2 cellular contexts compared by ENCODE assay signal in the genomic region with DNA sequence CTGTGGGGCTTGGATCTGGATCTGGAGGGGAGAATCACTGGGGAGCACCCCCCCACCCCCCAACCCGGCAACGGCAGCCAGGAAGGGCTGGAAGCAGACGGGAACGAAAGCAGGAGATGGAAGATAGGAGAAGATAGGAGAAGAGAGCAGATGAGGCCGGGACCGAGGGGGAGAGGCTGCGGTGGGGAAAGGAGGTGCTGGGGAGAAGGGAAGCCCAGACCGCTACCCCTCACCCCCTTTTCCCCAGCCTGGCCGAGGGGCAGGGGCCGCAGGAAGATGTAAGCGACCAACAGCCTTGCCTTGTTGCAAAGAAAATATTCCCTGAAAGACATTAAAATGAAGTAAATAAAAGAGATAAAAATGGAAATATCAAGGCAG.
TF ChIP-seq lines count a peak whose summit lies in the region.

No MANE protein-coding gene starts in this region.

TF ChIP-seq in GM12878, 131 proteins besides CTCF, POLR2A, EP300 and RAD21:
- TF ChIP-seq SMAD5 (IDR thresholded peaks at IDR 0.05; ENCODE audit: low read depth): no peak
- no peak for TF ChIP-seq MEF2B (IDR thresholded peaks at IDR 0.05; ENCODE audit: partially characterized antibody, poor library complexity, severe bottlenecking)
- TF ChIP-seq, protein P1, sequence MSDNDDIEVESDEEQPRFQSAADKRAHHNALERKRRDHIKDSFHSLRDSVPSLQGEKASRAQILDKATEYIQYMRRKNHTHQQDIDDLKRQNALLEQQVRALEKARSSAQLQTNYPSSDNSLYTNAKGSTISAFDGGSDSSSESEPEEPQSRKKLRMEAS (IDR thresholded peaks at IDR 0.05; ENCODE audit: low read depth, low read length): no peak
- TF ChIP-seq KLF5 (IDR thresholded peaks at IDR 0.05; ENCODE audit: partially characterized antibody): no peak
- no peak for TF ChIP-seq BACH1 (IDR thresholded peaks at IDR 0.05; ENCODE audit: borderline replicate concordance)
- no peak for TF ChIP-seq TARDBP (IDR thresholded peaks at IDR 0.05; ENCODE audit: borderline replicate concordance)
- no peak for TF ChIP-seq BCL11A (IDR thresholded peaks at IDR 0.05; ENCODE audit: low read depth, low read length)
- TF ChIP-seq MYC (IDR thresholded peaks at IDR 0.05; ENCODE audit: insufficient read depth, insufficient read length, insufficient replicate concordance, low read length, severe bottlenecking): no peak
- TF ChIP-seq, protein P2, sequence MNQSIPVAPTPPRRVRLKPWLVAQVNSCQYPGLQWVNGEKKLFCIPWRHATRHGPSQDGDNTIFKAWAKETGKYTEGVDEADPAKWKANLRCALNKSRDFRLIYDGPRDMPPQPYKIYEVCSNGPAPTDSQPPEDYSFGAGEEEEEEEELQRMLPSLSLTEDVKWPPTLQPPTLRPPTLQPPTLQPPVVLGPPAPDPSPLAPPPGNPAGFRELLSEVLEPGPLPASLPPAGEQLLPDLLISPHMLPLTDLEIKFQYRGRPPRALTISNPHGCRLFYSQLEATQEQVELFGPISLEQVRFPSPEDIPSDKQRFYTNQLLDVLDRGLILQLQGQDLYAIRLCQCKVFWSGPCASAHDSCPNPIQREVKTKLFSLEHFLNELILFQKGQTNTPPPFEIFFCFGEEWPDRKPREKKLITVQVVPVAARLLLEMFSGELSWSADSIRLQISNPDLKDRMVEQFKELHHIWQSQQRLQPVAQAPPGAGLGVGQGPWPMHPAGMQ (IDR thresholded peaks at IDR 0.05; ENCODE audit: borderline replicate concordance): no peak
- no peak for TF ChIP-seq FOXK2 (IDR thresholded peaks at IDR 0.05)
- no peak for TF ChIP-seq NR2C1 (IDR thresholded peaks at IDR 0.05)
- TF ChIP-seq, protein P3, sequence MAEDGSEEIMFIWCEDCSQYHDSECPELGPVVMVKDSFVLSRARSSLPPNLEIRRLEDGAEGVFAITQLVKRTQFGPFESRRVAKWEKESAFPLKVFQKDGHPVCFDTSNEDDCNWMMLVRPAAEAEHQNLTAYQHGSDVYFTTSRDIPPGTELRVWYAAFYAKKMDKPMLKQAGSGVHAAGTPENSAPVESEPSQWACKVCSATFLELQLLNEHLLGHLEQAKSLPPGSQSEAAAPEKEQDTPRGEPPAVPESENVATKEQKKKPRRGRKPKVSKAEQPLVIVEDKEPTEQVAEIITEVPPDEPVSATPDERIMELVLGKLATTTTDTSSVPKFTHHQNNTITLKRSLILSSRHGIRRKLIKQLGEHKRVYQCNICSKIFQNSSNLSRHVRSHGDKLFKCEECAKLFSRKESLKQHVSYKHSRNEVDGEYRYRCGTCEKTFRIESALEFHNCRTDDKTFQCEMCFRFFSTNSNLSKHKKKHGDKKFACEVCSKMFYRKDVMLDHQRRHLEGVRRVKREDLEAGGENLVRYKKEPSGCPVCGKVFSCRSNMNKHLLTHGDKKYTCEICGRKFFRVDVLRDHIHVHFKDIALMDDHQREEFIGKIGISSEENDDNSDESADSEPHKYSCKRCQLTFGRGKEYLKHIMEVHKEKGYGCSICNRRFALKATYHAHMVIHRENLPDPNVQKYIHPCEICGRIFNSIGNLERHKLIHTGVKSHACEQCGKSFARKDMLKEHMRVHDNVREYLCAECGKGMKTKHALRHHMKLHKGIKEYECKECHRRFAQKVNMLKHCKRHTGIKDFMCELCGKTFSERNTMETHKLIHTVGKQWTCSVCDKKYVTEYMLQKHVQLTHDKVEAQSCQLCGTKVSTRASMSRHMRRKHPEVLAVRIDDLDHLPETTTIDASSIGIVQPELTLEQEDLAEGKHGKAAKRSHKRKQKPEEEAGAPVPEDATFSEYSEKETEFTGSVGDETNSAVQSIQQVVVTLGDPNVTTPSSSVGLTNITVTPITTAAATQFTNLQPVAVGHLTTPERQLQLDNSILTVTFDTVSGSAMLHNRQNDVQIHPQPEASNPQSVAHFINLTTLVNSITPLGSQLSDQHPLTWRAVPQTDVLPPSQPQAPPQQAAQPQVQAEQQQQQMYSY (CRISPR knock-in tag; IDR thresholded peaks at IDR 0.05): no peak
- TF ChIP-seq SMARCA5 (IDR thresholded peaks at IDR 0.05): no peak
- no peak for TF ChIP-seq ZNF384 (IDR thresholded peaks at IDR 0.05; ENCODE audit: borderline replicate concordance, low read depth, low read length)
- no peak for TF ChIP-seq ZNF622 (IDR thresholded peaks at IDR 0.05)
- no peak for TF ChIP-seq JUNB (IDR thresholded peaks at IDR 0.05)
TF ChIP-seq in GM12878: peak in this region for 0.

TF ChIP-seq in HepG2, 621 proteins besides CTCF, POLR2A, EP300 and RAD21:
- TF ChIP-seq PITX1 (CRISPR knock-in tag; IDR thresholded peaks at IDR 0.05) (no peak), KAT8 (CRISPR knock-in tag; IDR thresholded peaks at IDR 0.05) (no peak), ZNF629 (CRISPR knock-in tag; conservative IDR thresholded peaks at IDR 0.05) (no peak), GATAD1 (CRISPR knock-in tag; IDR thresholded peaks at IDR 0.05) (no peak), ZFY (CRISPR knock-in tag; IDR thresholded peaks at IDR 0.05) (no peak), JDP2 (CRISPR knock-in tag; IDR thresholded peaks at IDR 0.05; ENCODE audit: borderline replicate concordance) (no peak), MEF2D (CRISPR knock-in tag; IDR thresholded peaks at IDR 0.05) (no peak), NKX3-1 (CRISPR knock-in tag; IDR thresholded peaks at IDR 0.05) (no peak), ZNF75D (CRISPR knock-in tag; IDR thresholded peaks at IDR 0.05; ENCODE audit: borderline replicate concordance) (no peak), ASH2L (IDR thresholded peaks at IDR 0.05; ENCODE audit: insufficient read length, low read depth, low read length) (no peak), ELF3 (CRISPR knock-in tag; IDR thresholded peaks at IDR 0.05) (no peak)
- TF ChIP-seq, protein P4, sequence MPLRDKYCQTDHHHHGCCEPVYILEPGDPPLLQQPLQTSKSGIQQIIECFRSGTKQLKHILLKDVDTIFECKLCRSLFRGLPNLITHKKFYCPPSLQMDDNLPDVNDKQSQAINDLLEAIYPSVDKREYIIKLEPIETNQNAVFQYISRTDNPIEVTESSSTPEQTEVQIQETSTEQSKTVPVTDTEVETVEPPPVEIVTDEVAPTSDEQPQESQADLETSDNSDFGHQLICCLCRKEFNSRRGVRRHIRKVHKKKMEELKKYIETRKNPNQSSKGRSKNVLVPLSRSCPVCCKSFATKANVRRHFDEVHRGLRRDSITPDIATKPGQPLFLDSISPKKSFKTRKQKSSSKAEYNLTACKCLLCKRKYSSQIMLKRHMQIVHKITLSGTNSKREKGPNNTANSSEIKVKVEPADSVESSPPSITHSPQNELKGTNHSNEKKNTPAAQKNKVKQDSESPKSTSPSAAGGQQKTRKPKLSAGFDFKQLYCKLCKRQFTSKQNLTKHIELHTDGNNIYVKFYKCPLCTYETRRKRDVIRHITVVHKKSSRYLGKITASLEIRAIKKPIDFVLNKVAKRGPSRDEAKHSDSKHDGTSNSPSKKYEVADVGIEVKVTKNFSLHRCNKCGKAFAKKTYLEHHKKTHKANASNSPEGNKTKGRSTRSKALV (CRISPR knock-in tag; IDR thresholded peaks at IDR 0.05): no peak
- TF ChIP-seq, protein P5, sequence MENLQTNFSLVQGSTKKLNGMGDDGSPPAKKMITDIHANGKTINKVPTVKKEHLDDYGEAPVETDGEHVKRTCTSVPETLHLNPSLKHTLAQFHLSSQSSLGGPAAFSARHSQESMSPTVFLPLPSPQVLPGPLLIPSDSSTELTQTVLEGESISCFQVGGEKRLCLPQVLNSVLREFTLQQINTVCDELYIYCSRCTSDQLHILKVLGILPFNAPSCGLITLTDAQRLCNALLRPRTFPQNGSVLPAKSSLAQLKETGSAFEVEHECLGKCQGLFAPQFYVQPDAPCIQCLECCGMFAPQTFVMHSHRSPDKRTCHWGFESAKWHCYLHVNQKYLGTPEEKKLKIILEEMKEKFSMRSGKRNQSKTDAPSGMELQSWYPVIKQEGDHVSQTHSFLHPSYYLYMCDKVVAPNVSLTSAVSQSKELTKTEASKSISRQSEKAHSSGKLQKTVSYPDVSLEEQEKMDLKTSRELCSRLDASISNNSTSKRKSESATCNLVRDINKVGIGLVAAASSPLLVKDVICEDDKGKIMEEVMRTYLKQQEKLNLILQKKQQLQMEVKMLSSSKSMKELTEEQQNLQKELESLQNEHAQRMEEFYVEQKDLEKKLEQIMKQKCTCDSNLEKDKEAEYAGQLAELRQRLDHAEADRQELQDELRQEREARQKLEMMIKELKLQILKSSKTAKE (CRISPR knock-in tag; IDR thresholded peaks at IDR 0.05; ENCODE audit: borderline replicate concordance): no peak
- TF ChIP-seq, protein P6, sequence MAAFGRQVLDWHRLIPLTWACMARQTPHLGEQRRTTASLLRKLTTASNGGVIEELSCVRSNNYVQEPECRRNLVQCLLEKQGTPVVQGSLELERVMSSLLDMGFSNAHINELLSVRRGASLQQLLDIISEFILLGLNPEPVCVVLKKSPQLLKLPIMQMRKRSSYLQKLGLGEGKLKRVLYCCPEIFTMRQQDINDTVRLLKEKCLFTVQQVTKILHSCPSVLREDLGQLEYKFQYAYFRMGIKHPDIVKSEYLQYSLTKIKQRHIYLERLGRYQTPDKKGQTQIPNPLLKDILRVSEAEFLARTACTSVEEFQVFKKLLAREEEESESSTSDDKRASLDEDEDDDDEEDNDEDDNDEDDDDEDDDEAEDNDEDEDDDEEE (CRISPR knock-in tag; IDR thresholded peaks at IDR 0.05): no peak
- TF ChIP-seq, protein P7, sequence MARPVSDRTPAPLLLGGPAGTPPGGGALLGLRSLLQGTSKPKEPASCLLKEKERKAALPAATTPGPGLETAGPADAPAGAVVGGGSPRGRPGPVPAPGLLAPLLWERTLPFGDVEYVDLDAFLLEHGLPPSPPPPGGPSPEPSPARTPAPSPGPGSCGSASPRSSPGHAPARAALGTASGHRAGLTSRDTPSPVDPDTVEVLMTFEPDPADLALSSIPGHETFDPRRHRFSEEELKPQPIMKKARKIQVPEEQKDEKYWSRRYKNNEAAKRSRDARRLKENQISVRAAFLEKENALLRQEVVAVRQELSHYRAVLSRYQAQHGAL (CRISPR knock-in tag; IDR thresholded peaks at IDR 0.05; ENCODE audit: not compliant biosample characterization): no peak
TF ChIP-seq in HepG2: peak in this region for 0.
